In the genomic region with DNA sequence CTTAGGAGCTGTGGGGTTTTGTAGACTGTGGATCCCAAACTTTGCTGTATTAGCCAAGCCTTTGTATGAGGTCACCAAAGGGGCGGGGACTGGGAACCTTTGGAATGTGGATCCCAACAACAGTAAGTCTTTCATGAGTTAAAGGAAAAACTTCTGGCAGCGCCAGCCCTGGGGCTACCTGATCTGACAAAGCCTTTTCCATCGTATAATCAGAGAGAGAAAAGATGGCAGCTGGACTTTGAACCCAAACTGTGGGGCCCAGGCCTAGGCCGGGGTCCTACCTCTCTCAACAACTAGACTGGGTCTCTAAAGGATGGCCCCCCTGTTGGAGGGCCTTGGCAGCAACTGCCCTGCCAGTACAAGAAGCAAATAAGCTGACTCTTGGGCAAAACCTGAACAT, we compare ENCODE assay signal across 8 cellular contexts. TPM values are rescaled to one million over a fixed set of nuclear protein-coding genes. Genes with fewer than 3 reads are reported as not detected.
"Had no signal": no experiment of that assay in that cellular context is flagged by ENCODE, and none has a peak within 500 bp of the region (broad histone marks: within the 10 kb centered on the region; RNA-seq: fewer than 3 reads in every experiment).

No MANE protein-coding gene starts in this region.

RNA-seq across cellular contexts. Expression of a gene that starts 5.6 kb away (rescaled TPM):
- total RNA-seq: activated CD8-positive, alpha-beta T cell treated with anti-CD3 and anti-CD28 coated beads for 36 hours; activated naive CD8-positive, alpha-beta T cell treated with anti-CD3 and anti-CD28 coated beads for 36 hours; activated T-cell treated with anti-CD3 and anti-CD28 coated beads, Interleukin-2, amount 50 U/mL, for 72 hours; activated T-helper 2 cell treated with anti-CD3 and anti-CD28 coated beads, Interferon-gamma antibody, Interleukin-2, Interleukin-4, amounts not matched to agents 10 μg/mL and 5 μg/mL and 100 μg/mL, durations not matched to agents 14 hours and 24 hours and 36 hours; NCI-H460; Right ventricle myocardium superior; SJCRH30 had no signal
- polyA plus RNA-seq: adipose tissue had no signal

RNA-seq across cellular contexts. Expression of a gene that starts 23.0 kb away (rescaled TPM):
- total RNA-seq: activated CD8-positive, alpha-beta T cell treated with anti-CD3 and anti-CD28 coated beads for 36 hours; activated naive CD8-positive, alpha-beta T cell treated with anti-CD3 and anti-CD28 coated beads for 36 hours; activated T-cell treated with anti-CD3 and anti-CD28 coated beads, Interleukin-2, amount 50 U/mL, for 72 hours; activated T-helper 2 cell treated with anti-CD3 and anti-CD28 coated beads, Interferon-gamma antibody, Interleukin-2, Interleukin-4, amounts not matched to agents 10 μg/mL and 5 μg/mL and 100 μg/mL, durations not matched to agents 14 hours and 24 hours and 36 hours; NCI-H460; Right ventricle myocardium superior; SJCRH30 had no signal
- polyA plus RNA-seq: adipose tissue had no signal

RNA-seq across cellular contexts. Expression of a gene that starts 40.1 kb away (rescaled TPM):
- total RNA-seq: activated CD8-positive, alpha-beta T cell treated with anti-CD3 and anti-CD28 coated beads for 36 hours; activated naive CD8-positive, alpha-beta T cell treated with anti-CD3 and anti-CD28 coated beads for 36 hours; activated T-helper 2 cell treated with anti-CD3 and anti-CD28 coated beads, Interferon-gamma antibody, Interleukin-2, Interleukin-4, amounts not matched to agents 10 μg/mL and 5 μg/mL and 100 μg/mL, durations not matched to agents 14 hours and 24 hours and 36 hours; NCI-H460; Right ventricle myocardium superior; SJCRH30 had no signal
- polyA plus RNA-seq: adipose tissue had no signal

RNA-seq across cellular contexts. Expression of a gene that starts 50.5 kb away (rescaled TPM):
- total RNA-seq: activated CD8-positive, alpha-beta T cell treated with anti-CD3 and anti-CD28 coated beads for 36 hours; activated naive CD8-positive, alpha-beta T cell treated with anti-CD3 and anti-CD28 coated beads for 36 hours; activated T-cell treated with anti-CD3 and anti-CD28 coated beads, Interleukin-2, amount 50 U/mL, for 72 hours; activated T-helper 2 cell treated with anti-CD3 and anti-CD28 coated beads, Interferon-gamma antibody, Interleukin-2, Interleukin-4, amounts not matched to agents 10 μg/mL and 5 μg/mL and 100 μg/mL, durations not matched to agents 14 hours and 24 hours and 36 hours; NCI-H460; Right ventricle myocardium superior; SJCRH30 had no signal
- polyA plus RNA-seq: adipose tissue had no signal
